ENCODE assay signal across 12 cellular contexts in the genomic region with DNA sequence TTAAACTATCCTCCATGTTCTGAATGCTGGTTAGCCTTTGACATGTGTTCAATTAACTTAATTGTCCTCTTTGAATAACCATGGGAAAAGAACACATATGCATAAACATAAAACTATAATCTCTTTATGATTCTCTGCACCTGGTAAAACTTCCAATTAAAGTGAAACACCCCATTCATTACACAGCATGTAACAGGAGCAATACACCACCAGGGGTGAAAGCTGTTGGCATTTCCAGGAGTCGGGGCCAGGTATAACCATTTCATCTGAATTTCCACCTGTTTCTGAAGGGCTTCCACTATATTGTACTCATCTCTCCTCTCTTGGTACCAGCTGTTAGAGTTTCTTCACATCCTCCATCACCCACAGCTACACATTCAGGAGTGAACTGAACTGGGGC.
"Had no signal": no experiment of that assay in that cellular context is flagged by ENCODE, and none has a peak within 500 bp of the region (broad histone marks: within the 10 kb centered on the region; RNA-seq: fewer than 3 reads in every experiment).

No MANE protein-coding gene starts in this region.

- H3K27ac Mint-ChIP-seq: naive thymus-derived CD4-positive, alpha-beta T cell; stimulated activated naive CD8-positive, alpha-beta T cell treated with anti-CD3 and anti-CD28 coated beads, Interleukin-15, amount 100 ng/mL, for 72 hours had no signal

- DNase-seq: activated CD4-positive, alpha-beta T cell treated with anti-CD3 and anti-CD28 coated beads, Interleukin-2, amount 50 U/mL, for 1 hour; activated CD8-positive, alpha-beta memory T cell treated with anti-CD3 and anti-CD28 coated beads for 24 hours; activated naive CD4-positive, alpha-beta T cell treated with Interleukin-2 at 50 U/mL for 16 hours; aorta; dorsolateral prefrontal cortex; islet precursor cell; left lung; mammary epithelial cell; naive thymus-derived CD4-positive, alpha-beta T cell; stimulated activated CD4-positive, alpha-beta T cell treated with anti-CD3 and anti-CD28 coated beads, Interleukin-1b, Interleukin-23, amount 100 ng/mL, for 48 hours; stimulated activated naive CD8-positive, alpha-beta T cell treated with anti-CD3 and anti-CD28 coated beads, Interleukin-15, amount 100 ng/mL, for 72 hours; upper lobe of right lung had no signal

- H3K27me3 Mint-ChIP-seq: naive thymus-derived CD4-positive, alpha-beta T cell; stimulated activated naive CD8-positive, alpha-beta T cell treated with anti-CD3 and anti-CD28 coated beads, Interleukin-15, amount 100 ng/mL, for 72 hours had no signal

- H3K36me3 Mint-ChIP-seq: naive thymus-derived CD4-positive, alpha-beta T cell had no signal

- H3K4me3 ChIP-seq: dorsolateral prefrontal cortex, left lung, upper lobe of right lung had no signal

- H3K4me3 Mint-ChIP-seq: naive thymus-derived CD4-positive, alpha-beta T cell; stimulated activated naive CD8-positive, alpha-beta T cell treated with anti-CD3 and anti-CD28 coated beads, Interleukin-15, amount 100 ng/mL, for 72 hours had no signal

- H3K4me1 Mint-ChIP-seq: naive thymus-derived CD4-positive, alpha-beta T cell; stimulated activated naive CD8-positive, alpha-beta T cell treated with anti-CD3 and anti-CD28 coated beads, Interleukin-15, amount 100 ng/mL, for 72 hours had no signal

- ATAC-seq: left lung; naive thymus-derived CD4-positive, alpha-beta T cell; stimulated activated naive CD8-positive, alpha-beta T cell treated with anti-CD3 and anti-CD28 coated beads, Interleukin-15, amount 100 ng/mL, for 72 hours; upper lobe of right lung had no signal
